Comparison of ENCODE assay signal across 29 cellular contexts in the genomic region with DNA sequence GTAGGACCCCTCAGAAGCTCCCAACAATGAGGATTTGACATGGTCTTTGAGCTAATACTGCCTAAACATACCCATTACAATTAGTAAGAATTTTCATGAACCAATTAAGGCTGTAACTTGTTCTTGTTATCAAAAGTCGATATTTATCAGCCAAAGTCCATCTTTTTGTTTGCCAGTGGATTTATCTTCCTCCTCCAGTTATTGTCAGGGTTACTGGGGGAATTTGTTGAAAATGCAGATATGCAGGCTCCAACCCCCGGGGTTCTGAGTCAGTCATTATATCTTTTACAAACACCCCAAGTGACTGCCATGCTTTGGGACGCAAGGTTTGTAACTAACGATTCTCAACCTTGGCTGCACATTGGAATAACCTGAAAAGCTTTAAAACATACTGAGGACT.
"Had no signal": no experiment of that assay in that cellular context is flagged by ENCODE, and none has a peak within 500 bp of the region (broad histone marks: within the 10 kb centered on the region; RNA-seq: fewer than 3 reads in every experiment).

No MANE protein-coding gene starts in this region.

- H3K4me1 Mint-ChIP-seq: immature natural killer cell; naive B cell; natural killer cell; nephron progenitor cell; stimulated activated memory B cell treated with anti-CD40 and anti-IgM and Interleukin-4, amounts not matched to agents 10 μg/mL and 1 μg/mL and 100 μg/mL, for 72 hours; stimulated activated naive CD8-positive, alpha-beta T cell treated with anti-CD3 and anti-CD28 coated beads, Interleukin-15, amount 100 ng/mL, for 72 hours had no signal

- H3K4me1 ChIP-seq: lower lobe of right lung, right atrium auricular region, spleen, tibial nerve, uterus had no signal

- H3K27me3 Mint-ChIP-seq: naive B cell; stimulated activated memory B cell treated with anti-CD40 and anti-IgM and Interleukin-4, amounts not matched to agents 10 μg/mL and 1 μg/mL and 100 μg/mL, for 72 hours; stimulated activated naive CD8-positive, alpha-beta T cell treated with anti-CD3 and anti-CD28 coated beads, Interleukin-15, amount 100 ng/mL, for 72 hours had no signal

- H3K9me3 Mint-ChIP-seq: nephron progenitor cell, type B pancreatic cell had no signal

- H3K9me3 ChIP-seq: lower lobe of right lung, neutrophil, ovary, right atrium auricular region, tibial nerve, uterus had no signal

- FAIRE-seq: islet of Langerhans had no signal

- H3K36me3 ChIP-seq: lower lobe of right lung, neural progenitor cell, neutrophil, ovary, right atrium auricular region, spleen, tibial nerve, uterus had no signal

- H3K27ac ChIP-seq: lower lobe of right lung, neural progenitor cell, neutrophil, ovary, right atrium auricular region, skin epidermis, spleen, tibial nerve, uterus had no signal

- H2AFZ ChIP-seq: neural progenitor cell had no signal

- H3K4me3 ChIP-seq: lower lobe of right lung, neural progenitor cell, ovary, right atrium auricular region, skin epidermis, spleen, tibial nerve, uterus had no signal

- ATAC-seq: left ventricle myocardium superior; lower lobe of right lung; natural killer cell; sciatic nerve; stimulated activated memory B cell treated with anti-CD40 and anti-IgM and Interleukin-4, amounts not matched to agents 10 μg/mL and 1 μg/mL and 100 μg/mL, for 72 hours; stimulated activated naive CD8-positive, alpha-beta T cell treated with anti-CD3 and anti-CD28 coated beads, Interleukin-15, amount 100 ng/mL, for 72 hours had no signal

- H3K36me3 Mint-ChIP-seq: immature natural killer cell; natural killer cell; neural progenitor cell; stimulated activated memory B cell treated with anti-CD40 and anti-IgM and Interleukin-4, amounts not matched to agents 10 μg/mL and 1 μg/mL and 100 μg/mL, for 72 hours; type B pancreatic cell had no signal

- H3K4me3 Mint-ChIP-seq: immature natural killer cell; naive B cell; natural killer cell; nephron progenitor cell; neural progenitor cell; stimulated activated memory B cell treated with anti-CD40 and anti-IgM and Interleukin-4, amounts not matched to agents 10 μg/mL and 1 μg/mL and 100 μg/mL, for 72 hours; stimulated activated naive CD8-positive, alpha-beta T cell treated with anti-CD3 and anti-CD28 coated beads, Interleukin-15, amount 100 ng/mL, for 72 hours; type B pancreatic cell had no signal

- DNase-seq: head of caudate nucleus; hypothalamus; immature natural killer cell; left ventricle myocardium superior; lower lobe of right lung; mammary epithelial cell; mesenchymal stem cell; naive B cell; natural killer cell; nephron progenitor cell; ovary; spleen; stimulated activated CD4-positive, alpha-beta T cell treated with anti-CD3 and anti-CD28 coated beads, Interleukin-2, amount 100 ng/mL, for 48 hours; stimulated activated CD4-positive, alpha-beta T cell treated with anti-CD3 and anti-CD28 coated beads, Interleukin-4, amount 100 ng/mL, for 4 hours; stimulated activated CD8-positive, alpha-beta memory T cell treated with anti-CD3 and anti-CD28 coated beads, Interleukin-4, amount 100 ng/mL, for 48 hours; stimulated activated naive CD4-positive, alpha-beta T cell treated with Interleukin-2 at 50 U/mL for 16 hours; stimulated activated naive CD8-positive, alpha-beta T cell treated with anti-CD3 and anti-CD28 coated beads, Interleukin-15, amount 100 ng/mL, for 72 hours; substantia nigra; uterus had no signal

- H3K4me2 ChIP-seq: neural progenitor cell had no signal

- H3K27me3 ChIP-seq: neural progenitor cell, neutrophil, ovary, right atrium auricular region, spleen, tibial nerve, uterus had no signal

- H3K27ac Mint-ChIP-seq: immature natural killer cell; naive B cell; natural killer cell; nephron progenitor cell; neural progenitor cell; progenitor cell of endocrine pancreas; stimulated activated memory B cell treated with anti-CD40 and anti-IgM and Interleukin-4, amounts not matched to agents 10 μg/mL and 1 μg/mL and 100 μg/mL, for 72 hours; stimulated activated naive CD8-positive, alpha-beta T cell treated with anti-CD3 and anti-CD28 coated beads, Interleukin-15, amount 100 ng/mL, for 72 hours; type B pancreatic cell had no signal

- H3K9ac ChIP-seq: neural progenitor cell had no signal
